ENCODE assay signal across 8 cellular contexts in genomic region chr5:177005619-177006264, GRCh38. TPM values are rescaled to one million over a fixed set of nuclear protein-coding genes. Genes with fewer than 3 reads are reported as not detected.
DNase-seq lines count a peak whose midpoint lies in the region; ATAC-seq and TF ChIP-seq lines count a peak whose summit lies in the region.

No MANE protein-coding gene starts in this region.

- DNase-seq in Caco-2 (peak; percentile 71 to 77), SJSA1 (ENCODE audit: low read depth in 1 of 2, low spot score in 2 of 2) (peak; percentile 75 to 82), Right ventricle myocardium inferior (ENCODE audit: missing footprints) (peak; percentile 88), ovary (peak; percentile 66 to 80 (median 73)), tibial artery (peak; percentile 57 to 84)
- peak; percentile 71 for DNase-seq in activated naive CD4-positive, alpha-beta T cell treated with anti-CD3 and anti-CD28 coated beads, Interleukin-2, amount 10 ng/mL, durations not matched to agents 7 days and 5 days

- no peaks in the 10 kb centered on the region for H3K27me3 Mint-ChIP-seq in Caco-2 (ENCODE audit: insufficient read depth, unreplicated experiment)
- no peaks in the 10 kb centered on the region for H3K27me3 Mint-ChIP-seq in activated naive CD4-positive, alpha-beta T cell treated with anti-CD3 and anti-CD28 coated beads, Interleukin-2, amount 10 ng/mL, durations not matched to agents 7 days and 5 days

- H3K27ac Mint-ChIP-seq in Caco-2 (ENCODE audit: unreplicated experiment), result peak overlapping the region; percentile 93
- peak overlapping the region; percentile 95 for H3K27ac Mint-ChIP-seq in activated naive CD4-positive, alpha-beta T cell treated with anti-CD3 and anti-CD28 coated beads, Interleukin-2, amount 10 ng/mL, durations not matched to agents 7 days and 5 days

- BruUV-seq in Caco-2 (replicated peaks; lab: Mats Ljungman, UMichigan), result no TSS peak

- WGBS in ovary, 3 donors, result 0 to 1% (median 1%) methylated on average over 38 to 51 of the region's 51 CpGs

- H3K4me3 ChIP-seq in Caco-2 (ENCODE audit: low read depth, low read length), result peak overlapping the region; percentile 71
- H3K4me3 ChIP-seq in HUES6 (ENCODE audit: low read depth, low read length), result peak overlapping the region; percentile 90
- H3K4me3 ChIP-seq in SJSA1, result peak overlapping the region; percentile 90
- H3K4me3 ChIP-seq in ovary, result peak overlapping the region; percentile 94
- peak overlapping the region; percentile 80 to 97 for H3K4me3 ChIP-seq in tibial artery

- peaks cover 5% of the 10 kb centered on the region for H3K4me1 Mint-ChIP-seq in Caco-2 (ENCODE audit: low read depth, unreplicated experiment)
- H3K4me1 Mint-ChIP-seq in activated naive CD4-positive, alpha-beta T cell treated with anti-CD3 and anti-CD28 coated beads, Interleukin-2, amount 10 ng/mL, durations not matched to agents 7 days and 5 days, result peaks cover 33% of the 10 kb centered on the region

- POLR2A ChIA-PET in Caco-2 (lab: Charles Lee), result interaction anchor here (0.6 to 1.5 kb wide), 3 partner anchors 8 to 345 kb away, joined by 4 to 8 read pairs (median 4); partner anchors contain the start of gene FGFR4

- H3K9ac ChIP-seq in HUES6 (ENCODE audit: low read length), result peak overlapping the region; percentile 94

- no peaks in the 10 kb centered on the region for H3K27me3 ChIP-seq in Caco-2 (replicated peaks; ENCODE audit: control insufficient read depth, insufficient read depth, low read length)
- H3K27me3 ChIP-seq in HUES6 (ENCODE audit: control insufficient read depth, insufficient read depth, low read length), result no peaks in the 10 kb centered on the region
- no peaks in the 10 kb centered on the region for H3K27me3 ChIP-seq in SJSA1 (replicated peaks)
- H3K27me3 ChIP-seq in ovary, result no peaks in the 10 kb centered on the region
- H3K27me3 ChIP-seq in tibial artery, result no peaks in the 10 kb centered on the region

- peak; percentile 38 for ATAC-seq in GM21367 (IDR thresholded peaks at IDR 0.05; ENCODE audit: unreplicated experiment)
- ATAC-seq in Right ventricle myocardium inferior, result peak; percentile 80

- H3K9me3 ChIP-seq in Caco-2 (no peaks in the 10 kb centered on the region), HUES6 (ENCODE audit: control insufficient read depth, insufficient read depth, low read depth, low read length) (no peaks in the 10 kb centered on the region), SJSA1 (replicated peaks) (no peaks in the 10 kb centered on the region; the same call in 1 of the 2 replicates), ovary (no peaks in the 10 kb centered on the region), tibial artery (no peaks in the 10 kb centered on the region)

- TF ChIP-seq CTCF in Caco-2 (IDR thresholded peaks at IDR 0.05; ENCODE audit: insufficient read depth in 1 of 2, low read depth in 1 of 2, low read length in 1 of 2, severe bottlenecking in 1 of 2, unreplicated experiment in 1 of 2), result peak; percentile 40 to 77
- peak; percentile 18 to 32 (median 29) for TF ChIP-seq CTCF in ovary (IDR thresholded peaks at IDR 0.05)
- TF ChIP-seq CTCF in tibial artery (IDR thresholded peaks at IDR 0.05), result peak; percentile 32 to 56

- no peak for TF ChIP-seq POLR2A in ovary (IDR thresholded peaks at IDR 0.05)

- H3K4me3 Mint-ChIP-seq in Caco-2 (ENCODE audit: unreplicated experiment), result peak overlapping the region; percentile 89
- H3K4me3 Mint-ChIP-seq in activated naive CD4-positive, alpha-beta T cell treated with anti-CD3 and anti-CD28 coated beads, Interleukin-2, amount 10 ng/mL, durations not matched to agents 7 days and 5 days, result peak overlapping the region; percentile 91

- peaks cover 39% of the 10 kb centered on the region for H3K36me3 Mint-ChIP-seq in Caco-2 (ENCODE audit: insufficient read depth, unreplicated experiment)
- H3K36me3 Mint-ChIP-seq in activated naive CD4-positive, alpha-beta T cell treated with anti-CD3 and anti-CD28 coated beads, Interleukin-2, amount 10 ng/mL, durations not matched to agents 7 days and 5 days, result peaks cover 21% of the 10 kb centered on the region

- H3K4me1 ChIP-seq in Caco-2, result peaks cover 5% of the 10 kb centered on the region; the same call in 1 of the 2 replicates
- H3K4me1 ChIP-seq in HUES6 (ENCODE audit: control insufficient read depth, insufficient read depth, low read length), result peaks cover 13% of the 10 kb centered on the region; the same call in 1 of the 2 replicates
- peaks cover 7% of the 10 kb centered on the region for H3K4me1 ChIP-seq in SJSA1 (replicated peaks)
- peaks cover 6% of the 10 kb centered on the region for H3K4me1 ChIP-seq in ovary (ENCODE audit: insufficient read depth)
- peaks cover 0 to 26% (median 14%) of the 10 kb centered on the region in 4 donors for H3K4me1 ChIP-seq in tibial artery

- CTCF ChIA-PET in Caco-2 (lab: Charles Lee), result interaction anchor here (0.5 to 1.3 kb wide), 7 partner anchors 9 to 540 kb away, joined by 3 to 9 read pairs (median 4); partner anchors contain the start of genes FGFR4 and ZNF346
- CTCF ChIA-PET in activated naive CD4-positive, alpha-beta T cell treated with anti-CD3 and anti-CD28 coated beads, Interleukin-2, amount 10 ng/mL, durations not matched to agents 7 days and 5 days (lab: Charles Lee), result interaction anchor here (0.5 to 1.5 kb wide), 9 partner anchors 9 to 348 kb away, joined by 3 to 5 read pairs (median 3); no protein-coding TSS in a partner anchor

- H3K36me3 ChIP-seq in Caco-2 (ENCODE audit: control insufficient read depth, insufficient read depth, low read length) (no peaks in the 10 kb centered on the region), HUES6 (ENCODE audit: control insufficient read depth, insufficient read depth, low read length) (no peaks in the 10 kb centered on the region), SJSA1 (peaks cover 27% of the 10 kb centered on the region), ovary (no peaks in the 10 kb centered on the region), tibial artery (no peaks in the 10 kb centered on the region)

- intact Hi-C loops in Caco-2 (cut with micrococcal nuclease; ENCODE audit: unreplicated experiment), result loop anchor here (2.0 kb wide), 1 partner anchor 17 kb away; the partner anchor contains the start of gene ZNF346
- intact Hi-C loops in Right ventricle myocardium inferior (cut with DNase I), result no loop called here
- intact Hi-C loops in ovary (cut with DNase I), result no loop called here
- intact Hi-C loops in tibial artery (cut with DNase I; ENCODE audit: low total_unique reads), result no loop called here

- H3K27ac ChIP-seq in HUES6 (ENCODE audit: low read depth, low read length) (peak overlapping the region; percentile 89), SJSA1 (peak overlapping the region; percentile 77), ovary (peak overlapping the region; percentile 90 to 93), tibial artery (peak overlapping the region; percentile 93 to 98)

- TF ChIP-seq EP300 in ovary (IDR thresholded peaks at IDR 0.05), result no peak

- H3K9me3 Mint-ChIP-seq in Caco-2 (ENCODE audit: unreplicated experiment), result no peaks in the 10 kb centered on the region
- no peaks in the 10 kb centered on the region for H3K9me3 Mint-ChIP-seq in activated naive CD4-positive, alpha-beta T cell treated with anti-CD3 and anti-CD28 coated beads, Interleukin-2, amount 10 ng/mL, durations not matched to agents 7 days and 5 days

RNA-seq across cellular contexts. Expression of gene UIMC1, which starts 0.8 kb away (rescaled TPM):
- total RNA-seq in Caco-2 (2022) (52.8 and 58.3 TPM in 2 replicates), Right ventricle myocardium inferior (34.3 TPM), ovary (10 to 100 TPM; 43.4 to 80.2 (median 64.0) TPM)
- 24.4 and 41.2 TPM in 2 replicates for total RNA-seq in SJSA1 (2014; rRNA removed; shearing (Covaris generic))
- polyA plus RNA-seq in ovary, result 10 to 100 TPM; 34.9 to 39.2 TPM

RNA-seq across cellular contexts. Expression of gene ZNF346, which starts 16.8 kb away (rescaled TPM):
- total RNA-seq in Caco-2 (2022) (24.2 and 29.3 TPM in 2 replicates), Right ventricle myocardium inferior (6.2 TPM), ovary (10 to 100 TPM; 19.2 to 27.7 (median 24.2) TPM)
- total RNA-seq in SJSA1 (2014; rRNA removed; shearing (Covaris generic)), result 25.2 and 64.9 TPM in 2 replicates
- 10 to 100 TPM; 15.2 to 24.8 TPM for polyA plus RNA-seq in ovary

Comparison
In these comparisons a context has a peak if more than half of its experiments do, and no peak if none do; other contexts are left out.
1. Peak in every context shown above with its lines: DNase-seq, ATAC-seq, H3K4me3 ChIP-seq and H3K27ac ChIP-seq.